In the genomic region with DNA sequence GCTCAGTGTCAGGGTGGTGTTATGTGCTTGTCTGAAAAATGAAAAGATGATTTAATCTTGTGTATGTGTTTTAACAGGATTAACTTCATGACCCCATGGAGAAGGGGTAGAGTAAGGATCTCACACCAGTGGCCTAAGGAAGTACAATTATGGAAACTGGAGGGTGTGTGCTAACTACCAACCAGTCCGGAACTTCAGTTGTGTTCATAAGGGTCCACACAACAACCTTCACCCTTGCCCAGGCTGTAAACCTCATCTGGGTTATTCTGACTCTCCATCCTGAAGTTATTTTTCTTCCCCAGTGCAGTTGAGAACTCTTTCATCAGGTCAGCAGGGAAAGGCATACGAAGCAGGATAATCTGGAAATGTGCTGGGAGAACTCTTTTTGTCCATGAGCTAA, we compare ENCODE assay signal across 19 cellular contexts.
DNase-seq lines count a peak whose midpoint lies in the region; ATAC-seq and TF ChIP-seq lines count a peak whose summit lies in the region.
"Had no signal": no experiment of that assay in that cellular context is flagged by ENCODE, and none has a peak within 500 bp of the region (broad histone marks: within the 10 kb centered on the region; RNA-seq: fewer than 3 reads in every experiment).

No MANE protein-coding gene starts in this region.

- H3K4me3 ChIP-seq in gastroesophageal sphincter (no peak overlapping the region), thyroid gland (replicated peaks in 1 of 3) (no peak overlapping the region)
- H3K4me3 ChIP-seq: SK-N-MC had no signal

- peaks cover 5 to 33% (median 19%) of the 10 kb centered on the region in 3 donors for H3K4me1 ChIP-seq in gastroesophageal sphincter
- peaks cover 52 to 57% of the 10 kb centered on the region in 2 donors for H3K4me1 ChIP-seq in thyroid gland

- TF ChIP-seq POLR2A in gastroesophageal sphincter (IDR thresholded peaks at IDR 0.05) = no peak
- TF ChIP-seq POLR2A in thyroid gland (IDR thresholded peaks at IDR 0.05) = no peak

- no peak for TF ChIP-seq EP300 in gastroesophageal sphincter (IDR thresholded peaks at IDR 0.05)

- intact Hi-C loops in thyroid gland (cut with DNase I) = no loop called here
- intact Hi-C loops in left cardiac atrium (cut with DNase I) = loop anchor here in 1 of 2 donors (10.0 kb wide), 1 partner anchor 981 kb away; no protein-coding TSS in a partner anchor

- DNase-seq in G401 (ENCODE audit: low spot score) (peak; percentile 63), SK-N-DZ (ENCODE audit: low spot score) (peak; percentile 70), thyroid gland (no peak), activated gamma-delta T cell (lab: John Stamatoyannopoulos, UW) (no peak), left cardiac atrium (no peak)
- DNase-seq: C1 segment of cervical spinal cord; CD8-positive, alpha-beta T cell; DMS153; GF-D8; NCI-H1092 treated with DMSO at 0.1 percent for 48 hours; NCI-H146; NCI-H2081; NCI-H2171; NCI-H526; SHP77 had no signal

- no peaks in the 10 kb centered on the region for H3K9me3 ChIP-seq in gastroesophageal sphincter
- no peaks in the 10 kb centered on the region for H3K9me3 ChIP-seq in thyroid gland

- ATAC-seq in gastroesophageal sphincter (no peak), left cardiac atrium (no peak), HG03469 (IDR thresholded peaks at IDR 0.05; ENCODE audit: unreplicated experiment) (no peak)
- ATAC-seq: CD8-positive, alpha-beta T cell had no signal

- H3K27ac ChIP-seq in gastroesophageal sphincter = peak overlapping the region in 3 of 4 donors; percentile 16 to 69 (median 55)
- peak overlapping the region; percentile 91 to 99 (median 93) for H3K27ac ChIP-seq in thyroid gland
- H3K27ac ChIP-seq: KMS-11, SK-N-MC had no signal

- no peak for TF ChIP-seq CTCF in gastroesophageal sphincter (IDR thresholded peaks at IDR 0.05)
- no peak for TF ChIP-seq CTCF in thyroid gland (IDR thresholded peaks at IDR 0.05)

- in situ Hi-C loops in G401 (cut with HindIII; ENCODE audit: low sequenced_read_pairs) = no loop called here

- WGBS in gastroesophageal sphincter (ENCODE audit: low coverage in 1 of 2), 2 donors = 58 to 88% methylated on average over 1 to 2 of the region's 2 CpGs
- 61 to 73% methylated on average over 2 of the region's 2 CpGs for WGBS in thyroid gland, 2 donors

- H3K36me3 ChIP-seq in gastroesophageal sphincter = no peaks in the 10 kb centered on the region
- H3K36me3 ChIP-seq in thyroid gland = no peaks in the 10 kb centered on the region

- H3K27me3 ChIP-seq in gastroesophageal sphincter (no peaks in the 10 kb centered on the region), thyroid gland (no peaks in the 10 kb centered on the region)

Comparison
In these comparisons a context has a peak if more than half of its experiments do, and no peak if none do; other contexts are left out.
1. DNase-seq: peak in G401 (single experiment) and SK-N-DZ (single experiment); none in thyroid gland (0 of 2), activated gamma-delta T cell (single experiment) and left cardiac atrium (single experiment).